ENCODE assay signal across 10 cellular contexts in the genomic region with DNA sequence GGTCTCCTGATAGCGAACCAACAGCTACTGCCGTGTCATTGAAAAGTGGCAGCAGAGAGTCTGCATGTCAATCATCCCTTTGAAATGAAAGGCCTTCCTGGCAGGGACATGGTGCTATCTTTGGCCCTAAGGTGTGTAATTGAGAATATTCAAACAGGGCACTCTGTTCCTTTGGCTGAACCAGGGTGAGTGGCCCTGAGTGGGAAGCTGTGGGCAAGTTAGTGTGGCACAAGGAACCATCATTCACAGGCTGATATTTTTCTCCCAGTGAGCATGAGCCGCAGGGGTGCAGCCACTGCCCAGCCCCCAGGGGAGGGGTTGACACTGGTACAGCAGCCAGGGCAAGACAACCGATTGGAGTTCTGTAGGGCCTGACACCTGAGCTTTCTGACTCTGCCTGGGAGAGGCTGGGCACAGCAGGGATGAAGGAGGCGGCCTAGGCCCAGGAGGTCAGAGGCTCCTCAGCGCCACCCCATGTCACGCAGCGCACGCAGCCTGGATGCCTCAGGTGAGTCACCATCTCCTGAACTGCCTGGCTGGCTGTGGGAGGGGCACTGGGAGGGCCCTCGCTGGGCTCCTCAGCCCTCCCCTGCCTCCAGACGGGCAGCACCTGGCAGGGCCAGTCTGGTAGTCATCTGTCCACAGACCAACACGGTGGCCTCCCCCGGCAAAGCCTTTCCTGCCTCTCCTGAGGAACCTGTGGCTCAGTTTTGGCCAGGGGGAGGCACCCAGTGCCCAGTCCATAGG. TPM values are rescaled to one million over a fixed set of nuclear protein-coding genes. Genes with fewer than 3 reads are reported as not detected.
DNase-seq lines count a peak whose midpoint lies in the region; ATAC-seq, FAIRE-seq and TF ChIP-seq lines count a peak whose summit lies in the region.
"Had no signal": no experiment of that assay in that cellular context is flagged by ENCODE, and none has a peak within 500 bp of the region (broad histone marks: within the 10 kb centered on the region; RNA-seq: fewer than 3 reads in every experiment).

No MANE protein-coding gene starts in this region.

- no peaks in the 10 kb centered on the region for H3K9me2 ChIP-seq in GM23338 (ENCODE audit: insufficient read depth)

- H3K27me3 ChIP-seq in GM23338 (ENCODE audit: insufficient read depth): no peaks in the 10 kb centered on the region
- no peaks in the 10 kb centered on the region for H3K27me3 ChIP-seq in foreskin keratinocyte
- H3K27me3 ChIP-seq in pancreas: no peaks in the 10 kb centered on the region
- no peaks in the 10 kb centered on the region for H3K27me3 ChIP-seq in CD8-positive, alpha-beta T cell (ENCODE audit: insufficient read depth, low read length)

- H3K4me3 Mint-ChIP-seq in GM23338: no peak overlapping the region
- H3K4me3 Mint-ChIP-seq in CD8-positive, alpha-beta T cell: no peak overlapping the region
- H3K4me3 Mint-ChIP-seq: T-helper 1 cell treated with Interleukin-12 subunit alpha and Interleukin-12 subunit beta and Interleukin-4 antibody, amounts not matched to agents 30 μg/mL and 1 μg/mL, for 36 hours had no signal

- peak; percentile 92 for DNase-seq in GM23338 (ENCODE audit: low spot score)
- DNase-seq in NCI-H2196 (lab: John Stamatoyannopoulos, UW; ENCODE audit: unreplicated experiment): peak; percentile 95
- peak; percentile 69 to 85 for DNase-seq in foreskin keratinocyte
- DNase-seq in pancreas: peak; percentile 83 to 94 (median 92)
- DNase-seq in NCI-H524 (lab: John Stamatoyannopoulos, UW): no peak
- DNase-seq in CD8-positive, alpha-beta T cell: no peak
- DNase-seq in CD1c-positive myeloid dendritic cell (ENCODE audit: extremely low spot score): no peak
- DNase-seq: GDM1 had no signal

- no peaks in the 10 kb centered on the region for H3K27me3 Mint-ChIP-seq in GM23338 (ENCODE audit: insufficient read depth, low read depth, poor library complexity)
- no peaks in the 10 kb centered on the region for H3K27me3 Mint-ChIP-seq in CD8-positive, alpha-beta T cell (ENCODE audit: low read depth)

- H3K4me3 ChIP-seq in GM23338 (no peak overlapping the region), pancreas (peak overlapping the region in 1 of 4 donors; percentile 2)
- no peak overlapping the region for H3K4me3 ChIP-seq in CD8-positive, alpha-beta T cell (ENCODE audit: low read depth, low read length)

- H3K4me1 Mint-ChIP-seq in GM23338: peaks cover 43% of the 10 kb centered on the region
- H3K4me1 Mint-ChIP-seq in CD8-positive, alpha-beta T cell (ENCODE audit: low read depth): peaks cover 4% of the 10 kb centered on the region

- H3K36me3 ChIP-seq in GM23338 (ENCODE audit: insufficient read depth) (no peaks in the 10 kb centered on the region), pancreas (no peaks in the 10 kb centered on the region)
- H3K36me3 ChIP-seq in CD8-positive, alpha-beta T cell (ENCODE audit: insufficient read depth, low read length): no peaks in the 10 kb centered on the region

- H4K20me1 ChIP-seq in GM23338 (replicated peaks; ENCODE audit: insufficient read depth): peaks cover 6% of the 10 kb centered on the region; the same call in 1 of the 2 replicates

- intact Hi-C loops in pancreas (cut with DNase I): no loop called here
- intact Hi-C loops in CD8-positive, alpha-beta T cell (cut with DNase I, micrococcal nuclease): loop anchor here in 1 of 2 experiments (2.0 kb wide), 1 partner anchor 13 kb away; the partner anchor contains the start of gene QSOX1

- ATAC-seq in GM23338: peak; percentile 90
- peak; percentile 96 for ATAC-seq in foreskin keratinocyte
- peak; percentile 86 to 94 (median 90) for ATAC-seq in pancreas
- no peak for ATAC-seq in GM19397 (IDR thresholded peaks at IDR 0.05; ENCODE audit: unreplicated experiment)
- no peak for ATAC-seq in CD8-positive, alpha-beta T cell

- peak overlapping the region; percentile 17; the same call in 1 of the 2 replicates for H3K4me2 ChIP-seq in GM23338

- peaks cover 24% of the 10 kb centered on the region for H3K4me1 ChIP-seq in GM23338 (ENCODE audit: insufficient read depth)
- H3K4me1 ChIP-seq in foreskin keratinocyte: peaks cover 32% of the 10 kb centered on the region
- peaks cover 33 to 39% (median 38%) of the 10 kb centered on the region in 3 donors for H3K4me1 ChIP-seq in pancreas
- no peaks in the 10 kb centered on the region for H3K4me1 ChIP-seq in CD8-positive, alpha-beta T cell (ENCODE audit: insufficient read depth, low read length)

- POLR2A ChIA-PET in CD8-positive, alpha-beta T cell (lab: Charles Lee): no interaction called here

- 27 to 35% methylated on average over 13 of the region's 13 CpGs for WGBS in pancreas, 2 donors

- no peak overlapping the region for H2AFZ ChIP-seq in GM23338

- no peaks in the 10 kb centered on the region for H3K9me3 ChIP-seq in pancreas
- H3K9me3 ChIP-seq in CD8-positive, alpha-beta T cell (ENCODE audit: low read length): no peaks in the 10 kb centered on the region

- TF ChIP-seq CTCF in GM23338 (conservative IDR thresholded peaks at IDR 0.05; ENCODE audit: low read depth in 2 of 2) (peak in 1 of 2 experiments; percentile 73; a peak in 2 of 4 replicates), foreskin keratinocyte (conservative IDR thresholded peaks at IDR 0.05) (peak; percentile 73), pancreas (IDR thresholded peaks at IDR 0.05) (no peak)
- no peak for TF ChIP-seq CTCF in CD8-positive, alpha-beta T cell (IDR thresholded peaks at IDR 0.05)

- peaks cover 10% of the 10 kb centered on the region; the same call in 2 of the 3 replicates for H3K36me3 Mint-ChIP-seq in GM23338 (ENCODE audit: low read depth)
- H3K36me3 Mint-ChIP-seq in CD8-positive, alpha-beta T cell: peaks cover 18% of the 10 kb centered on the region

- 0 out of 2 replicates have a peak, but pooled peaks cover 2% of the 10 kb centered on the region for H3F3A ChIP-seq in GM23338 (replicated peaks; ENCODE audit: low read depth)

- peak overlapping the region; percentile 83 for H3K27ac Mint-ChIP-seq in GM23338
- no peak overlapping the region for H3K27ac Mint-ChIP-seq in CD8-positive, alpha-beta T cell
- H3K27ac Mint-ChIP-seq: T-helper 1 cell treated with Interleukin-12 subunit alpha and Interleukin-12 subunit beta and Interleukin-4 antibody, amounts not matched to agents 30 μg/mL and 1 μg/mL, for 36 hours had no signal

- H3K27ac ChIP-seq in GM23338 (ENCODE audit: low read depth) (peak overlapping the region; percentile 76), foreskin keratinocyte (no peak overlapping the region), pancreas (peak overlapping the region; percentile 46 to 86 (median 71))
- H3K27ac ChIP-seq in CD8-positive, alpha-beta T cell (ENCODE audit: low read depth, low read length): no peak overlapping the region

- CTCF ChIA-PET in CD8-positive, alpha-beta T cell (lab: Charles Lee): interaction anchor here (0.6 to 8.7 kb wide), 10 partner anchors 9 to 462 kb away, joined by 3 to 70 read pairs (median 4); no protein-coding TSS in a partner anchor

- H3K9me3 Mint-ChIP-seq in GM23338: no peaks in the 10 kb centered on the region
- H3K9me3 Mint-ChIP-seq in CD8-positive, alpha-beta T cell: no peaks in the 10 kb centered on the region
- H3K9me3 Mint-ChIP-seq: T-helper 1 cell treated with Interleukin-12 subunit alpha and Interleukin-12 subunit beta and Interleukin-4 antibody, amounts not matched to agents 30 μg/mL and 1 μg/mL, for 36 hours had no signal

- peaks cover 14% of the 10 kb centered on the region for H3K79me2 ChIP-seq in GM23338 (replicated peaks; ENCODE audit: insufficient read depth)

- no peak for FAIRE-seq in pancreas (lab: Jason Lieb, UNC)

TF ChIP-seq in GM23338, 12 proteins besides CTCF, POLR2A, EP300 and RAD21 (continues in another document):
- TF ChIP-seq EZH2phosphoT487 (IDR thresholded peaks at IDR 0.05; ENCODE audit: unreplicated experiment) (no peak), NANOG (IDR thresholded peaks at IDR 0.05; ENCODE audit: borderline replicate concordance) (no peak), JUNB (IDR thresholded peaks at IDR 0.05; ENCODE audit: unreplicated experiment) (no peak), POLR2AphosphoS5 (IDR thresholded peaks at IDR 0.05; ENCODE audit: low read depth) (no peak)
- TF ChIP-seq, protein P1, sequence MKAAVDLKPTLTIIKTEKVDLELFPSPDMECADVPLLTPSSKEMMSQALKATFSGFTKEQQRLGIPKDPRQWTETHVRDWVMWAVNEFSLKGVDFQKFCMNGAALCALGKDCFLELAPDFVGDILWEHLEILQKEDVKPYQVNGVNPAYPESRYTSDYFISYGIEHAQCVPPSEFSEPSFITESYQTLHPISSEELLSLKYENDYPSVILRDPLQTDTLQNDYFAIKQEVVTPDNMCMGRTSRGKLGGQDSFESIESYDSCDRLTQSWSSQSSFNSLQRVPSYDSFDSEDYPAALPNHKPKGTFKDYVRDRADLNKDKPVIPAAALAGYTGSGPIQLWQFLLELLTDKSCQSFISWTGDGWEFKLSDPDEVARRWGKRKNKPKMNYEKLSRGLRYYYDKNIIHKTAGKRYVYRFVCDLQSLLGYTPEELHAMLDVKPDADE (IDR thresholded peaks at IDR 0.05): no peak

RNA-seq across cellular contexts. Expression of gene QSOX1, which starts 13.2 kb away (rescaled TPM):
- 107 and 119 TPM in 2 replicates for total RNA-seq in GM23338 (2014; rRNA removed; shearing (Covaris generic))
- polyA plus RNA-seq in GM23338 (2016; fragmentation: Nextera tagmentation; extraction: Ambion mirVana) (47.8 and 64.8 TPM in 2 replicates), foreskin keratinocyte (103 and 107 TPM in 2 replicates), pancreas (100 to 1,000 TPM in 1 of 2 donors, 10 to 100 TPM in 1; 85.1 to 117 TPM)
- total RNA-seq in foreskin keratinocyte (92.7 and 93.7 TPM in 2 replicates), pancreas (100 to 1,000 TPM in 4 of 6 donors, 10 to 100 TPM in 2; 67.5 to 143 (median 123) TPM)
- 10 to 100 TPM; 12.8 to 12.9 TPM for total RNA-seq in CD8-positive, alpha-beta T cell

Comparison
In these comparisons a context has a peak if more than half of its experiments do, and no peak if none do; other contexts are left out.
1. ATAC-seq: peak in GM23338 (single experiment), foreskin keratinocyte (single experiment) and pancreas (4 of 4); none in GM19397 (single experiment) and CD8-positive, alpha-beta T cell (single experiment).
2. DNase-seq: peak in GM23338 (single experiment), NCI-H2196 (single experiment), foreskin keratinocyte (2 of 2) and pancreas (6 of 6); none in NCI-H524 (0 of 2), CD8-positive, alpha-beta T cell (0 of 7) and CD1c-positive myeloid dendritic cell (single experiment).
3. H3K27ac ChIP-seq: peak in GM23338 (single experiment) and pancreas (4 of 4); none in foreskin keratinocyte (single experiment) and CD8-positive, alpha-beta T cell (single experiment).